10 cellular contexts compared by ENCODE assay signal in the genomic region with DNA sequence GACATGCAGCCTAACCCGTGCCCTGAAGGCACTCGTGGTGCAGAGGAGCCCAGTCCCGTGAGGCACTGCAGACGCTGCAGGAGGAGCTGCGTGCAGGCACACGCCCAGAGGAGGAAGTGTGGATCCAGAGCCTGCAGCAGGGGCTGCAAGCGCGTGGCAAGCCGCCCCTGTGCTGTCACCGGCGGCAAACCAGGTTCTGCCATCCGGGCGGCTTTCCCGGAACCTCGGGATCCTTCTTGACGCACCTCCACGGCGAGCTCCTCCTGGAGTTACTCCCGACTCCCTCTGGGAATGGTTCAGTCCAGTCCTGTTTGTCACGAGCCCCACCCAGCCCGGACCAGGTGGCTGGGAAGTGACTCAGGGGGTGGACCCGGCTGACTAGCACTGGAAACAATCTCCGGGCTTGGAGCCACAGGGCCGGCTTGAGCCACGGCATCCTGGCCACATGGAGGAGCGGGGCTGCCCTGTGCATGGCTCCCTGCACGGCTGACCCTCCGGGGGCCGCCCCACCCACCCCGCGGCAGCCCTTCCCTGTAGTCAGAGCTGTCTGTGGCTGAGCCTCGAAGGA. TPM values are rescaled to one million over a fixed set of nuclear protein-coding genes. Genes with fewer than 3 reads are reported as not detected.
DNase-seq lines count a peak whose midpoint lies in the region; ATAC-seq and TF ChIP-seq lines count a peak whose summit lies in the region.
"Had no signal": no experiment of that assay in that cellular context is flagged by ENCODE, and none has a peak within 500 bp of the region (broad histone marks: within the 10 kb centered on the region; RNA-seq: fewer than 3 reads in every experiment).

No MANE protein-coding gene starts in this region.

- TF ChIP-seq CTCF in colonic mucosa (IDR thresholded peaks at IDR 0.05) (no peak), transverse colon (IDR thresholded peaks at IDR 0.05) (no peak)

- H3K4me1 ChIP-seq in colonic mucosa (no peaks in the 10 kb centered on the region), transverse colon (peaks cover 0 to 19% (median 16%) of the 10 kb centered on the region in 4 donors)

- ATAC-seq in left lobe of liver (peak; percentile 40), GM18907 (IDR thresholded peaks at IDR 0.05; ENCODE audit: unreplicated experiment) (no peak)

- H3K27ac ChIP-seq in colonic mucosa (peak overlapping the region; percentile 68), transverse colon (peak overlapping the region; percentile 71 to 88 (median 82))

- H3K27me3 ChIP-seq in colonic mucosa (no peaks in the 10 kb centered on the region), transverse colon (no peaks in the 10 kb centered on the region)

- WGBS in transverse colon (ENCODE audit: low coverage in 1 of 2), 2 donors: 49% methylated on average over 20 of the region's 32 CpGs; no CpG with 5 or more reads in 1 of the 2 donors

- no peaks in the 10 kb centered on the region for H3K9me3 ChIP-seq in colonic mucosa
- no peaks in the 10 kb centered on the region for H3K9me3 ChIP-seq in transverse colon

- peak; percentile 30 for TF ChIP-seq POLR2A in transverse colon (IDR thresholded peaks at IDR 0.05)

- in situ Hi-C loops in transverse colon (cut with MboI; ENCODE audit: low pct_ligation_motif_present in 1 of 4, low pct_unique_long_range_greater_than_20kb in 1 of 4, low sequenced_read_pairs in 3 of 4): no loop called here

- intact Hi-C loops in colonic mucosa (cut with DNase I): no loop called here
- intact Hi-C loops in transverse colon (cut with DNase I; ENCODE audit: low total_unique reads): no loop called here

- TF ChIP-seq EP300 in transverse colon (IDR thresholded peaks at IDR 0.05; ENCODE audit: low read depth): no peak

- no peak overlapping the region for H3K4me3 ChIP-seq in colonic mucosa
- peak overlapping the region in 2 of 4 donors; percentile 4 to 5 for H3K4me3 ChIP-seq in transverse colon

- peak; percentile 93 for DNase-seq in HT1080 (ENCODE audit: low read depth)
- DNase-seq in colonic mucosa: peak; percentile 95
- DNase-seq in left lobe of liver (ENCODE audit: low spot score): peak; percentile 88
- peak; percentile 93 for DNase-seq in transverse colon
- no peak for DNase-seq in retina
- no peak for DNase-seq in activated naive CD4-positive, alpha-beta T cell treated with anti-CD3 and anti-CD28 coated beads, Interleukin-2, amount 50 U/mL, for 16 hours
- DNase-seq in NCI-H1694 treated with DMSO at 0.1 percent for 48 hours (lab: John Stamatoyannopoulos, UW): no peak
- DNase-seq: activated naive CD4-positive, alpha-beta T cell; naive B cell had no signal

- H3K36me3 ChIP-seq in colonic mucosa (peaks cover 10% of the 10 kb centered on the region), transverse colon (peaks cover 0 to 33% (median 15%) of the 10 kb centered on the region in 4 donors)

- H3K9ac ChIP-seq in colonic mucosa (ENCODE audit: low read depth in 2 of 2, low read length in 2 of 2): peak overlapping the region in 1 of 2 donors; percentile 59

RNA-seq across cellular contexts. Expression of gene DPP9, which starts 10.2 kb away (rescaled TPM):
- total RNA-seq in HT1080 (2014; rRNA removed; shearing (Covaris generic)): 36.1 and 53.1 TPM in 2 replicates
- polyA plus RNA-seq in HT1080 (2015; cell fraction: cytosol; rRNA removed): 85.1 and 107 TPM in 2 replicates
- 106 and 112 TPM in 2 replicates for polyA plus RNA-seq in HT1080 (2015; cell fraction: nucleus; rRNA removed)
- total RNA-seq in colonic mucosa: 100 to 1,000 TPM in 1 of 2 donors, 10 to 100 TPM in 1; 56.3 to 100 TPM
- total RNA-seq in left lobe of liver: 61.3 TPM
- 100 to 1,000 TPM in 2 of 4 donors, 10 to 100 TPM in 2; 74.1 to 320 (median 103) TPM for total RNA-seq in transverse colon

RNA-seq across cellular contexts. Expression of gene MYDGF, which starts 43.3 kb away (rescaled TPM):
- total RNA-seq in HT1080 (2014; rRNA removed; shearing (Covaris generic)): 76.3 and 76.6 TPM in 2 replicates
- 175 and 189 TPM in 2 replicates for polyA plus RNA-seq in HT1080 (2015; cell fraction: cytosol; rRNA removed)
- 90.8 and 104 TPM in 2 replicates for polyA plus RNA-seq in HT1080 (2015; cell fraction: nucleus; rRNA removed)
- total RNA-seq in colonic mucosa (100 to 1,000 TPM; 108 to 182 TPM), left lobe of liver (85.4 TPM), transverse colon (10 to 100 TPM in 2 of 4 donors, 1 to 10 TPM in 2; 3.6 to 44.5 (median 22.0) TPM)

Comparison
In these comparisons a context has a peak if more than half of its experiments do, and no peak if none do; other contexts are left out.
1. DNase-seq: peak in HT1080 (single experiment), colonic mucosa (single experiment), left lobe of liver (single experiment) and transverse colon (single experiment); none in retina (single experiment), activated naive CD4-positive, alpha-beta T cell treated with anti-CD3 and anti-CD28 coated beads, Interleukin-2, amount 50 U/mL, for 16 hours (single experiment) and NCI-H1694 treated with DMSO at 0.1 percent for 48 hours (single experiment).